ENCODE assay signal across 19 cellular contexts in genomic region chr10:99872367-99873162, GRCh38.
DNase-seq lines count a peak whose midpoint lies in the region; ATAC-seq, FAIRE-seq and TF ChIP-seq lines count a peak whose summit lies in the region.
"Had no signal": no experiment of that assay in that cellular context is flagged by ENCODE, and none has a peak within 500 bp of the region (broad histone marks: within the 10 kb centered on the region; RNA-seq: fewer than 3 reads in every experiment).

No MANE protein-coding gene starts in this region.

- no peak for TF ChIP-seq POLR2A in GM12892 (IDR thresholded peaks at IDR 0.05; ENCODE audit: low read depth, low read length)

- no peaks in the 10 kb centered on the region for H3K4me1 ChIP-seq in BE2C
- H3K4me1 ChIP-seq: esophagus squamous epithelium, SJCRH30 had no signal

- no peak for FAIRE-seq in GM12892 (lab: Jason Lieb, UNC)
- FAIRE-seq: A204.1 had no signal

- no peaks in the 10 kb centered on the region for H3K27me3 ChIP-seq in BE2C
- H3K27me3 ChIP-seq: SJCRH30 had no signal

- no peak for TF ChIP-seq CTCF in fibroblast of pulmonary artery (IDR thresholded peaks at IDR 0.05; ENCODE audit: low read length, missing control alignments)
- no peak for TF ChIP-seq CTCF in BE2C (IDR thresholded peaks at IDR 0.05; ENCODE audit: low read depth, low read length)

- DNase-seq in NCI-H2029 (lab: John Stamatoyannopoulos, UW) (peak; percentile 25), NCI-H2029 treated with DMSO at 0.1 percent for 48 hours (lab: John Stamatoyannopoulos, UW) (no peak), fibroblast of pulmonary artery (ENCODE audit: low read depth) (peak; percentile 41), renal cortical epithelial cell (ENCODE audit: low read depth) (peak; percentile 33), BE2C (no peak), GM12892 (ENCODE audit: insufficient read length) (no peak)
- DNase-seq: activated CD4-positive, alpha-beta T cell treated with anti-CD3 and anti-CD28 coated beads, Interleukin-2, amount 50 U/mL, for 1 hour; activated T-cell treated with anti-CD3 and anti-CD28 coated beads, Interleukin-2, amount 50 U/mL, for 4 hours; esophagus squamous epithelium; MV-4-11; NCI-H2107; retina; stimulated activated CD4-positive, alpha-beta T cell treated with anti-CD3 and anti-CD28 coated beads, Interleukin-1b, Interleukin-23, amount 100 ng/mL, for 48 hours had no signal

- H3K4me3 ChIP-seq in fibroblast of pulmonary artery (replicated peaks; ENCODE audit: low read depth, low read length) (no peak overlapping the region), BE2C (ENCODE audit: low read depth, low read length) (no peak overlapping the region)
- H3K4me3 ChIP-seq: coronary artery, esophagus squamous epithelium, lung, SJCRH30 had no signal

- H3K36me3 ChIP-seq in BE2C = no peaks in the 10 kb centered on the region

- no peaks in the 10 kb centered on the region for H3K9me3 ChIP-seq in BE2C
- H3K9me3 ChIP-seq: esophagus squamous epithelium, SJCRH30 had no signal

- ATAC-seq in SK-N-SH treated with all-trans-retinoic acid at 6 μM for 48 hours = peak; percentile 49
- no peak for ATAC-seq in GM21390 (IDR thresholded peaks at IDR 0.05; ENCODE audit: unreplicated experiment)
- ATAC-seq: activated T-cell treated with anti-CD3 and anti-CD28 coated beads, Interleukin-2, amount 50 U/mL, for 4 hours had no signal

TF ChIP-seq in SK-N-SH treated with all-trans-retinoic acid at 6 μM for 48 hours, 23 proteins besides CTCF, POLR2A, EP300 and RAD21:
- TF ChIP-seq CSDC2 (CRISPR knock-in tag; IDR thresholded peaks at IDR 0.05) (no peak), ZNF70 (CRISPR knock-in tag; IDR thresholded peaks at IDR 0.05) (no peak), PPARA (CRISPR knock-in tag; IDR thresholded peaks at IDR 0.05; ENCODE audit: borderline replicate concordance) (no peak), PATZ1 (CRISPR knock-in tag; IDR thresholded peaks at IDR 0.05; ENCODE audit: borderline replicate concordance) (no peak), TCF4 (CRISPR knock-in tag; IDR thresholded peaks at IDR 0.05; ENCODE audit: borderline replicate concordance) (no peak), BACH2 (CRISPR knock-in tag; IDR thresholded peaks at IDR 0.05; ENCODE audit: borderline replicate concordance) (no peak), ZNF8 (CRISPR knock-in tag; IDR thresholded peaks at IDR 0.05) (no peak), ESRRG (CRISPR knock-in tag; IDR thresholded peaks at IDR 0.05) (no peak), TOX (CRISPR knock-in tag; IDR thresholded peaks at IDR 0.05; ENCODE audit: borderline replicate concordance) (no peak), ISL1 (CRISPR knock-in tag; IDR thresholded peaks at IDR 0.05) (no peak), ZFP30 (CRISPR knock-in tag; IDR thresholded peaks at IDR 0.05) (no peak), ARNTL (CRISPR knock-in tag; IDR thresholded peaks at IDR 0.05; ENCODE audit: borderline replicate concordance, low read depth) (no peak)
- TF ChIP-seq, protein P1, sequence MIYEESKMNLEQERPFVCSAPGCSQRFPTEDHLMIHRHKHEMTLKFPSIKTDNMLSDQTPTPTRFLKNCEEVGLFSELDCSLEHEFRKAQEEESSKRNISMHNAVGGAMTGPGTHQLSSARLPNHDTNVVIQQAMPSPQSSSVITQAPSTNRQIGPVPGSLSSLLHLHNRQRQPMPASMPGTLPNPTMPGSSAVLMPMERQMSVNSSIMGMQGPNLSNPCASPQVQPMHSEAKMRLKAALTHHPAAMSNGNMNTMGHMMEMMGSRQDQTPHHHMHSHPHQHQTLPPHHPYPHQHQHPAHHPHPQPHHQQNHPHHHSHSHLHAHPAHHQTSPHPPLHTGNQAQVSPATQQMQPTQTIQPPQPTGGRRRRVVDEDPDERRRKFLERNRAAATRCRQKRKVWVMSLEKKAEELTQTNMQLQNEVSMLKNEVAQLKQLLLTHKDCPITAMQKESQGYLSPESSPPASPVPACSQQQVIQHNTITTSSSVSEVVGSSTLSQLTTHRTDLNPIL (CRISPR knock-in tag; IDR thresholded peaks at IDR 0.05; ENCODE audit: low read depth) = no peak
TF ChIP-seq in SK-N-SH treated with all-trans-retinoic acid at 6 μM for 48 hours: peak in this region for 0.

Comparison
In these comparisons a context has a peak if more than half of its experiments do, and no peak if none do; other contexts are left out.
1. DNase-seq: peak in NCI-H2029 (single experiment), fibroblast of pulmonary artery (single experiment) and renal cortical epithelial cell (single experiment); none in NCI-H2029 treated with DMSO at 0.1 percent for 48 hours (single experiment), BE2C (single experiment) and GM12892 (single experiment).